1 cellular context compared by ENCODE assay signal in genomic region chr1:153938996-153939395, GRCh38.
TF ChIP-seq lines count a peak whose summit lies in the region.

No MANE protein-coding gene starts in this region.

TF ChIP-seq in K562, 482 proteins besides CTCF, POLR2A, EP300 and RAD21:
- TF ChIP-seq ZBTB49 (CRISPR knock-in tag; IDR thresholded peaks at IDR 0.05; ENCODE audit: borderline replicate concordance) (no peak), NFIC (IDR thresholded peaks at IDR 0.05) (peak; percentile 45)
